In the genomic region with DNA sequence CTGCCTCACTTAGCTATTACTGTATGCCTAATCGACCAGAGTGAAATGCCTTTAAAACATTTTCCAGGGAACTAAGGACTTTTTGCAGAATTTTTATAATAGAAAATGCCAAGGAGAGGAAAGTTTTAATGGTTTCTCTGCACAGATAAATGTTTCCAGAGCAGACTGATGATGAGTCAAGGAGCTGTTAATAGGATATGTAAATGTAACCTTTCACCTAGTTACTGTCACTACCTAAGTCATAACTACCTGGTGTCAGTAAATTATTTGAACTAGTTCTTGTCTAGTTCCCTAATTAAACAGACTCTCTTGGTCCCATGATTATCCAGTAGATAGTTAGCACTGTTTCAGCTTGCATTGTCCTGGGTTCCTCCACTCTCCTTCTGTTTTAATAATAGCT, we compare ENCODE assay signal across 11 cellular contexts. TPM values are rescaled to one million over a fixed set of nuclear protein-coding genes. Genes with fewer than 3 reads are reported as not detected.
DNase-seq lines count a peak whose midpoint lies in the region; ATAC-seq and TF ChIP-seq lines count a peak whose summit lies in the region.
"Had no signal": no experiment of that assay in that cellular context is flagged by ENCODE, and none has a peak within 500 bp of the region (broad histone marks: within the 10 kb centered on the region; RNA-seq: fewer than 3 reads in every experiment).

No MANE protein-coding gene starts in this region.

- ATAC-seq in activated T-cell treated with anti-CD3 and anti-CD28 coated beads, Interleukin-2, amount 50 U/mL, for 4 hours = peak; percentile 16 to 17
- peak; percentile 30 for ATAC-seq in stimulated activated naive CD8-positive, alpha-beta T cell treated with anti-CD3 and anti-CD28 coated beads, Interleukin-15, Interleukin-2, amounts not matched to agents 100 U/mL and 50 U/mL, for 24 hours

- no peaks in the 10 kb centered on the region for H3K9me3 ChIP-seq in endocrine pancreas (ENCODE audit: control insufficient read depth, low read length)
- H3K9me3 ChIP-seq in WERI-Rb-1 (ENCODE audit: severe bottlenecking) = no peaks in the 10 kb centered on the region

- peaks cover 10% of the 10 kb centered on the region for H3K36me3 Mint-ChIP-seq in activated T-cell treated with anti-CD3 and anti-CD28 coated beads, Interleukin-2, amount 50 U/mL, for 4 hours (ENCODE audit: insufficient read depth)

- H3K9ac ChIP-seq in endocrine pancreas (ENCODE audit: control insufficient read depth, insufficient read depth, low read length) = no peak overlapping the region

- H3K4me1 ChIP-seq in endocrine pancreas (ENCODE audit: control insufficient read depth, insufficient read depth, low read length) = peaks cover 23% of the 10 kb centered on the region

- no peak overlapping the region for H3K27ac ChIP-seq in WERI-Rb-1

- no peak for TF ChIP-seq CTCF in WERI-Rb-1 (IDR thresholded peaks at IDR 0.05; ENCODE audit: low read depth, low read length)

- peak overlapping the region; percentile 81 for H3K4me3 Mint-ChIP-seq in activated T-cell treated with anti-CD3 and anti-CD28 coated beads, Interleukin-2, amount 50 U/mL, for 4 hours
- H3K4me3 Mint-ChIP-seq: endodermal cell had no signal

- H3K4me3 ChIP-seq in endocrine pancreas (ENCODE audit: control insufficient read depth, insufficient read depth, low read length) (peak overlapping the region; percentile 76), WERI-Rb-1 (ENCODE audit: low read depth, low read length) (no peak overlapping the region)

- H3K27me3 Mint-ChIP-seq in activated T-cell treated with anti-CD3 and anti-CD28 coated beads, Interleukin-2, amount 50 U/mL, for 4 hours (ENCODE audit: low read depth) = no peaks in the 10 kb centered on the region

- H3K27me3 ChIP-seq in endocrine pancreas (ENCODE audit: control insufficient read depth, insufficient read depth, low read length) = no peaks in the 10 kb centered on the region
- H3K27me3 ChIP-seq in WERI-Rb-1 (ENCODE audit: insufficient read depth, low read depth, severe bottlenecking) = no peaks in the 10 kb centered on the region

- in situ Hi-C loops in ACHN (cut with HindIII; ENCODE audit: low pct_ligation_motif_present, low pct_unique_long_range_greater_than_20kb, low sequenced_read_pairs) = no loop called here

- no peak for DNase-seq in activated T-cell treated with anti-CD3 and anti-CD28 coated beads, Interleukin-2, amount 50 U/mL, for 4 hours
- no peak for DNase-seq in activated T-cell treated with anti-CD3 and anti-CD28 coated beads, Interleukin-2, amount 50 U/mL, for 48 hours
- DNase-seq in HT-29 (ENCODE audit: low spot score) (peak; percentile 18), NCI-H510A (lab: John Stamatoyannopoulos, UW) (no peak), ACHN (no peak), WERI-Rb-1 (no peak)
- no peak for DNase-seq in stimulated activated naive CD8-positive, alpha-beta T cell treated with anti-CD3 and anti-CD28 coated beads, Interleukin-15, Interleukin-2, amounts not matched to agents 100 U/mL and 50 U/mL, for 24 hours
- DNase-seq: endodermal cell, H7, NCI-H2171 had no signal

- H3K36me3 ChIP-seq in endocrine pancreas (ENCODE audit: control insufficient read depth, insufficient read depth, low read length) = no peaks in the 10 kb centered on the region
- no peaks in the 10 kb centered on the region for H3K36me3 ChIP-seq in WERI-Rb-1

- peaks cover 78% of the 10 kb centered on the region for H3K4me1 Mint-ChIP-seq in activated T-cell treated with anti-CD3 and anti-CD28 coated beads, Interleukin-2, amount 50 U/mL, for 4 hours (ENCODE audit: low read depth)

- H3K9me3 Mint-ChIP-seq in activated T-cell treated with anti-CD3 and anti-CD28 coated beads, Interleukin-2, amount 50 U/mL, for 4 hours = peaks cover 4% of the 10 kb centered on the region
- H3K9me3 Mint-ChIP-seq: endodermal cell had no signal

RNA-seq across cellular contexts. Expression of gene PAM, which starts 7.7 kb away (rescaled TPM):
- 10 to 100 TPM; 50.9 to 56.2 (median 55.7) TPM for total RNA-seq in activated T-cell treated with anti-CD3 and anti-CD28 coated beads, Interleukin-2, amount 50 U/mL, for 4 hours
- total RNA-seq in HT-29 (2014; rRNA removed; shearing (Covaris generic)) = 108 and 119 TPM in 2 replicates
